18 cellular contexts compared by ENCODE assay signal in genomic region chr2:29372185-29372584, GRCh38.
"Had no signal": no experiment of that assay in that cellular context is flagged by ENCODE, and none has a peak within 500 bp of the region (broad histone marks: within the 10 kb centered on the region; RNA-seq: fewer than 3 reads in every experiment).

No MANE protein-coding gene starts in this region.

- H3K9me3 ChIP-seq: ascending aorta, gastrocnemius medialis, heart left ventricle, prostate gland, right lobe of liver had no signal

- ATAC-seq: activated T-helper 17 cell treated with anti-CD3 and anti-CD28 coated beads, Interleukin-2, amount 50 U/mL, for 72 hours; gastrocnemius medialis; heart left ventricle; right lobe of liver; stimulated activated naive CD8-positive, alpha-beta T cell treated with anti-CD3 and anti-CD28 coated beads, Interleukin-15, amount 100 ng/mL, for 72 hours had no signal

- H3K36me3 ChIP-seq: ascending aorta, gastrocnemius medialis, heart left ventricle, prostate gland, right lobe of liver had no signal

- H3K27ac Mint-ChIP-seq: activated naive CD4-positive, alpha-beta T cell treated with anti-CD3 and anti-CD28 coated beads for 36 hours; activated T-helper 17 cell treated with anti-CD3 and anti-CD28 coated beads, Interleukin-2, amount 50 U/mL, for 72 hours; immature natural killer cell; type B pancreatic cell had no signal

- H3K9me3 Mint-ChIP-seq: activated naive CD4-positive, alpha-beta T cell treated with anti-CD3 and anti-CD28 coated beads for 36 hours; activated T-helper 17 cell treated with anti-CD3 and anti-CD28 coated beads, Interleukin-2, amount 50 U/mL, for 72 hours; immature natural killer cell; neural crest cell; stimulated activated naive CD8-positive, alpha-beta T cell treated with anti-CD3 and anti-CD28 coated beads, Interleukin-15, amount 100 ng/mL, for 72 hours; type B pancreatic cell had no signal

- H3K27ac ChIP-seq: ascending aorta, gastrocnemius medialis, heart left ventricle, prostate gland, right lobe of liver, VCaP had no signal

- H3K4me1 ChIP-seq: ascending aorta, gastrocnemius medialis, heart left ventricle, prostate gland, right lobe of liver had no signal

- H3K4me1 Mint-ChIP-seq: activated T-helper 17 cell treated with anti-CD3 and anti-CD28 coated beads, Interleukin-2, amount 50 U/mL, for 72 hours; immature natural killer cell; stimulated activated naive CD8-positive, alpha-beta T cell treated with anti-CD3 and anti-CD28 coated beads, Interleukin-15, amount 100 ng/mL, for 72 hours had no signal

- H3K4me3 Mint-ChIP-seq: activated naive CD4-positive, alpha-beta T cell treated with anti-CD3 and anti-CD28 coated beads for 36 hours; activated T-helper 17 cell treated with anti-CD3 and anti-CD28 coated beads, Interleukin-2, amount 50 U/mL, for 72 hours; immature natural killer cell; neural crest cell; stimulated activated naive CD8-positive, alpha-beta T cell treated with anti-CD3 and anti-CD28 coated beads, Interleukin-15, amount 100 ng/mL, for 72 hours; type B pancreatic cell had no signal

- H3K4me3 ChIP-seq: ascending aorta, gastrocnemius medialis, heart left ventricle, lung, prostate gland, right lobe of liver had no signal

- H3K27me3 ChIP-seq: ascending aorta, gastrocnemius medialis, right lobe of liver had no signal

- H3K36me3 Mint-ChIP-seq: immature natural killer cell had no signal

- DNase-seq: activated CD4-positive, alpha-beta T cell treated with anti-CD3 and anti-CD28 coated beads for 1 hour; activated CD4-positive, alpha-beta T cell treated with anti-CD3 and anti-CD28 coated beads, Interleukin-2, amount 50 U/mL, for 48 hours; activated naive CD4-positive, alpha-beta T cell treated with anti-CD3 and anti-CD28 coated beads for 36 hours; gastrocnemius medialis; heart left ventricle; immature natural killer cell; right lobe of liver; stimulated activated CD4-positive, alpha-beta T cell treated with anti-CD3 and anti-CD28 coated beads, Interleukin-1b, Interleukin-23, amount 100 ng/mL, for 48 hours; stimulated activated naive CD8-positive, alpha-beta T cell treated with anti-CD3 and anti-CD28 coated beads, Interleukin-15, amount 100 ng/mL, for 72 hours; T-helper 1 cell had no signal

- FAIRE-seq: colon had no signal
